Comparison of ENCODE assay signal across 8 cellular contexts in the genomic region with DNA sequence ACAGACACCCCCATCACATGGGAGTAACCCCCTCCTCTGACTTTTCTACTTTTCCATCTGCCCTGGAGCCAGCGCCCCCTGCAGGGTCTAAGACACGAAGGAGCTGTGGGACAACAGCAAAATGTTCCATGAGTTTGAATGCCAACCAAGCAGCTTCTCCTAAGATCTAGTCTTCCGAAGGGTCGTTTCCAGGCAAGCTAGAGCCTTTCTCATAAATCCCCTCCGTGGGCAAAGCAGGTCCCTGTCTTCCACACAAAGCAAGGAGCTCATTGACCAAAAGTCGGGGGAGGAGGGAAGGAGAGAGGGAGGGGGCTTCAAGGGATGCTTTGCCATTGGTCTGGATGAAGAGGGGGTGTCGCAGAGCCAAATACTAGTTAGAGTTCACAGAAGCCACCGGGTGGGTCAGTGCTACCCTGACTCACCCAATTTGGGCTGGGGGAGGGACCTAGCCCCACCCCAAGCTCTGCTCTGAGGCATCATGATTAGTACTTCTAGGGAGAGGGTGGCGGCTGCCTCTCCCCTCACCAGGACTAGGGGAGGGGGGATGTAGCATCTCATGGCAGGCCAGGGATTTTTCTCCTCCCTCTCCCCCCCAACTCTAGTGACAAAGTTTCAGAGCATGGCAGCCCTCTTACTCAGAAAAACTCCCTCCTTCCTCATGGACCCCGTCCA.
DNase-seq lines count a peak whose midpoint lies in the region; ATAC-seq and TF ChIP-seq lines count a peak whose summit lies in the region.

No MANE protein-coding gene starts in this region.

- no peaks in the 10 kb centered on the region for H3K9me3 ChIP-seq in OCI-LY1 (ENCODE audit: low read length)

- H3K36me3 ChIP-seq in OCI-LY1 (ENCODE audit: insufficient read depth, low read length): no peaks in the 10 kb centered on the region

- H3K9me2 ChIP-seq in OCI-LY1 (ENCODE audit: low read depth, low read length): no peaks in the 10 kb centered on the region

- H4K20me1 ChIP-seq in OCI-LY1 (ENCODE audit: insufficient read depth, low read length): no peaks in the 10 kb centered on the region

- peak; percentile 33 for DNase-seq in NCI-H2107 treated with DMSO at 0.1 percent for 48 hours (lab: John Stamatoyannopoulos, UW; ENCODE audit: unreplicated experiment)
- no peak for DNase-seq in NCI-H2107 (lab: John Stamatoyannopoulos, UW)
- no peak for DNase-seq in epithelial cell of esophagus (ENCODE audit: low read depth)
- peak; percentile 82 for DNase-seq in retina
- no peak for DNase-seq in NCI-H2029 treated with DMSO at 0.1 percent for 48 hours (lab: John Stamatoyannopoulos, UW)
- no peak for DNase-seq in activated CD4-positive, alpha-beta T cell treated with anti-CD3 and anti-CD28 coated beads, Interleukin-2, amount 50 U/mL, for 4 hours

- H3K4me1 ChIP-seq in OCI-LY1 (ENCODE audit: insufficient read depth, low read length, severe bottlenecking): no peaks in the 10 kb centered on the region

- H3K9ac ChIP-seq in OCI-LY1 (ENCODE audit: low read length): no peak overlapping the region

- H2AFZ ChIP-seq in OCI-LY1 (ENCODE audit: low read length): no peak overlapping the region

- TF ChIP-seq CTCF in OCI-LY1 (IDR thresholded peaks at IDR 0.05; ENCODE audit: low read length) (peak; percentile 55; the same call in 1 of the 2 replicates), epithelial cell of esophagus (IDR thresholded peaks at IDR 0.05; ENCODE audit: insufficient read depth, low read depth, low read length, missing control alignments) (peak; percentile 42)

- no peaks in the 10 kb centered on the region for H3K79me2 ChIP-seq in OCI-LY1 (ENCODE audit: insufficient read depth, low read length)

- H3K27me3 ChIP-seq in OCI-LY1 (ENCODE audit: insufficient read depth, low read length): peaks cover 7% of the 10 kb centered on the region; the same call in 1 of the 2 replicates

- no peak for ATAC-seq in GM21360 (IDR thresholded peaks at IDR 0.05; ENCODE audit: unreplicated experiment)

- H3K4me2 ChIP-seq in OCI-LY1 (ENCODE audit: low read length): no peak overlapping the region

- no peak overlapping the region for H3K27ac ChIP-seq in OCI-LY1 (ENCODE audit: low read depth, low read length, poor library complexity, severe bottlenecking)

- H3K4me3 ChIP-seq in OCI-LY1 (ENCODE audit: low read depth, low read length, poor library complexity, severe bottlenecking) (no peak overlapping the region), epithelial cell of esophagus (ENCODE audit: low read length) (no peak overlapping the region)

- no peaks in the 10 kb centered on the region for H3F3A ChIP-seq in OCI-LY1 (ENCODE audit: insufficient read depth, low read length)

Comparison
In these comparisons a context has a peak if more than half of its experiments do, and no peak if none do; other contexts are left out.
1. DNase-seq: peak in NCI-H2107 treated with DMSO at 0.1 percent for 48 hours (single experiment) and retina (single experiment); none in NCI-H2107 (single experiment), epithelial cell of esophagus (single experiment), NCI-H2029 treated with DMSO at 0.1 percent for 48 hours (single experiment) and activated CD4-positive, alpha-beta T cell treated with anti-CD3 and anti-CD28 coated beads, Interleukin-2, amount 50 U/mL, for 4 hours (0 of 2).